Comparison of ENCODE assay signal across 17 cellular contexts in the genomic region with DNA sequence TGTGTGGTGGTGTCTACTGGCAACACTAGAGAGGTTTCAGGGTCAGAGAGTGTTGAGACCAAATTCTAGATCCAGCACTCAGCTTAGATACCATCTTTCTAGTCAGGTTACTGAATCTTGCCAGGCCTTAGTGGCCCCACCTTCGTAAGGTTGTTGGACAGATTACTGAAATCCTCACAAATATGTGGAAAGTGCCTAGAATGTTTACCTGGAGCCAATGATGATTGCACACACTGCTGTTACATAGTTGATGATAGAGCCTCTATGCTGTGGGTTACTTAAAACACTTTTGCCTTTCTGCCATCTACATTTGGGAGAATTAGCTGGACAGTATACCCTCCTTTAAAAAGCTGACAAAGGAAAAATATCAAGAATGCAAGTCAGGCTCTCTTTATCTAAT. TPM values are rescaled to one million over a fixed set of nuclear protein-coding genes. Genes with fewer than 3 reads are reported as not detected.
DNase-seq lines count a peak whose midpoint lies in the region; ATAC-seq, FAIRE-seq and TF ChIP-seq lines count a peak whose summit lies in the region.
"Had no signal": no experiment of that assay in that cellular context is flagged by ENCODE, and none has a peak within 500 bp of the region (broad histone marks: within the 10 kb centered on the region; RNA-seq: fewer than 3 reads in every experiment).

No MANE protein-coding gene starts in this region.

- BruUV-seq in K562 (replicated peaks; lab: Mats Ljungman, UMichigan), result no TSS peak

- no peak overlapping the region for H4K8ac ChIP-seq in trophoblast cell (ENCODE audit: low read depth, low read length)

- H4K20me1 ChIP-seq in K562 (replicated peaks; ENCODE audit: control insufficient read depth, insufficient read depth, low read length) (no peaks in the 10 kb centered on the region), neural progenitor cell (ENCODE audit: low read depth) (no peaks in the 10 kb centered on the region)

- no peak overlapping the region for H3K4me3 Mint-ChIP-seq in neural progenitor cell
- H3K4me3 Mint-ChIP-seq: B cell; CD4-positive, alpha-beta T cell had no signal

- TF ChIP-seq POLR2A in H54 (IDR thresholded peaks at IDR 0.05; ENCODE audit: low read depth, low read length) (no peak), K562 (conservative IDR thresholded peaks at IDR 0.05) (no peak), ovary (IDR thresholded peaks at IDR 0.05) (no peak), sigmoid colon (IDR thresholded peaks at IDR 0.05) (no peak)

- H2AK5ac ChIP-seq in trophoblast cell (ENCODE audit: low read length), result no peak overlapping the region

- H3K27ac ChIP-seq in K562 (ENCODE audit: extremely low read depth, low read depth, low read length) (no peak overlapping the region), trophoblast cell (ENCODE audit: low read depth, low read length) (no peak overlapping the region), ovary (no peak overlapping the region), sigmoid colon (no peak overlapping the region), neural progenitor cell (no peak overlapping the region)

- TF ChIP-seq CTCF in K562 (IDR thresholded peaks at IDR 0.05 in 2 of 3, conservative IDR thresholded peaks at IDR 0.05 in 1 of 3; ENCODE audit: insufficient read depth in 2 of 3, low read depth in 1 of 3, low read length in 3 of 3) (no peak), ovary (IDR thresholded peaks at IDR 0.05) (no peak), sigmoid colon (IDR thresholded peaks at IDR 0.05) (no peak), neural progenitor cell (IDR thresholded peaks at IDR 0.05) (no peak)

- H2BK5ac ChIP-seq in trophoblast cell (ENCODE audit: low read depth, low read length, poor library complexity), result no peak overlapping the region

- H3K36me3 ChIP-seq in K562 (ENCODE audit: control insufficient read depth, insufficient read depth, low read length) (no peaks in the 10 kb centered on the region), trophoblast cell (ENCODE audit: control insufficient read depth in 1 of 2, insufficient read depth in 2 of 2, low read length in 2 of 2) (no peaks in the 10 kb centered on the region), ovary (no peaks in the 10 kb centered on the region), sigmoid colon (no peaks in the 10 kb centered on the region), neural progenitor cell (no peaks in the 10 kb centered on the region)

- intact Hi-C loops in K562 (cut with micrococcal nuclease), result no loop called here
- intact Hi-C loops in ovary (cut with DNase I), result no loop called here
- intact Hi-C loops in sigmoid colon (cut with DNase I), result no loop called here

- CTCF ChIA-PET in K562 (lab: Yijun Ruan, JAX; ENCODE audit: low intra/inter-chr PET ratio), result no interaction called here

- no peak for TF ChIP-seq EP300 in K562 (IDR thresholded peaks at IDR 0.05; ENCODE audit: low read length)
- no peak for TF ChIP-seq EP300 in ovary (IDR thresholded peaks at IDR 0.05)
- TF ChIP-seq EP300 in sigmoid colon (IDR thresholded peaks at IDR 0.05), result no peak

- peaks cover 4% of the 10 kb centered on the region for H3K36me3 Mint-ChIP-seq in neural progenitor cell

- TF ChIP-seq RAD21 in K562 (CRISPR knock-in tag; conservative IDR thresholded peaks at IDR 0.05 in 1 of 2, IDR thresholded peaks at IDR 0.05 in 1 of 2), result no peak

- H3K27me3 ChIP-seq in K562 (ENCODE audit: control insufficient read depth in 2 of 2, insufficient read depth in 2 of 2, low read length in 2 of 2), result peaks cover 0 to 5% of the 10 kb centered on the region in 2 experiments; a peak in 1 of 5 replicates
- H3K27me3 ChIP-seq in trophoblast cell (ENCODE audit: insufficient read depth, low read length), result no peaks in the 10 kb centered on the region
- H3K27me3 ChIP-seq in ovary, result no peaks in the 10 kb centered on the region
- no peaks in the 10 kb centered on the region for H3K27me3 ChIP-seq in sigmoid colon
- H3K27me3 ChIP-seq in neural progenitor cell, result no peaks in the 10 kb centered on the region

- peaks cover 8% of the 10 kb centered on the region for H3F3A ChIP-seq in neural progenitor cell (ENCODE audit: low read depth)

- H2BK12ac ChIP-seq in trophoblast cell (ENCODE audit: low read length), result no peak overlapping the region

- H3K9ac ChIP-seq in K562 (ENCODE audit: insufficient read depth in 1 of 2, low read depth in 2 of 2, low read length in 2 of 2), result no peak overlapping the region
- H3K9ac ChIP-seq in trophoblast cell (ENCODE audit: low read length), result no peak overlapping the region
- H3K9ac ChIP-seq in neural progenitor cell, result no peak overlapping the region

- no peak overlapping the region for H4K91ac ChIP-seq in trophoblast cell (ENCODE audit: low read depth, low read length)

- H3K4me3 ChIP-seq in K562 (no peak overlapping the region), trophoblast cell (ENCODE audit: low read depth, low read length) (no peak overlapping the region), ovary (no peak overlapping the region), sigmoid colon (no peak overlapping the region), neural progenitor cell (no peak overlapping the region)
- H3K4me3 ChIP-seq: GM12878, HAP-1 had no signal

- peaks cover 4% of the 10 kb centered on the region for H3K4me1 Mint-ChIP-seq in neural progenitor cell
- H3K4me1 Mint-ChIP-seq: B cell had no signal

- peaks cover 3% of the 10 kb centered on the region for H3K27me3 Mint-ChIP-seq in neural progenitor cell (ENCODE audit: insufficient read depth, low read depth)

- no peak overlapping the region for H3K23ac ChIP-seq in trophoblast cell (ENCODE audit: low read length)

- WGBS in K562 (ENCODE audit: insufficient coverage, low coverage, missing lambda C conversion rate), result 0% methylated on average over 1 of the region's 1 CpG
- no CpG with 5 or more reads among the region's 1 CpG for WGBS in trophoblast cell (ENCODE audit: extremely low coverage, insufficient coverage, insufficient read length)
- 95 to 100% (median 97%) methylated on average over 1 of the region's 1 CpG for WGBS in ovary, 3 donors
- WGBS in sigmoid colon, 2 donors, result 79 to 93% methylated on average over 1 of the region's 1 CpG

- H3K14ac ChIP-seq in trophoblast cell (ENCODE audit: low read length), result no peak overlapping the region

- no peak overlapping the region for H3K27ac Mint-ChIP-seq in neural progenitor cell
- H3K27ac Mint-ChIP-seq: B cell; CD4-positive, alpha-beta T cell had no signal

- no peak overlapping the region for H2BK120ac ChIP-seq in trophoblast cell (ENCODE audit: insufficient read depth, low read length, poor library complexity)

- POLR2A ChIA-PET in K562 (lab: Yijun Ruan, JAX), result no interaction called here

- H3K4ac ChIP-seq in trophoblast cell (ENCODE audit: low read depth, low read length), result no peak overlapping the region

- FAIRE-seq in H54 (lab: Jason Lieb, UNC) (peak; percentile 50), K562 (lab: Jason Lieb, UNC) (no peak)
- FAIRE-seq: GM12878 had no signal

- H3K9me1 ChIP-seq in K562 (ENCODE audit: control insufficient read depth, insufficient read depth, low read length), result no peaks in the 10 kb centered on the region

- DNase-seq in H54 (ENCODE audit: insufficient read length, low spot score), result no peak
- DNase-seq in NCI-H69 (lab: John Stamatoyannopoulos, UW), result peak; percentile 33
- no peak for DNase-seq in K562 (ENCODE audit: extremely low read depth in 1 of 4, low spot score in 3 of 4)
- peak; percentile 38 to 90 for DNase-seq in trophoblast cell
- DNase-seq in ovary, result no peak
- DNase-seq in sigmoid colon, result no peak
- no peak for DNase-seq in neural progenitor cell (ENCODE audit: low spot score)
- DNase-seq: 8988T; C1 segment of cervical spinal cord; Calu3; CD4-positive, alpha-beta T cell; DMS 273 treated with DMSO at 0.1 percent for 48 hours; GOT3; KG1 had no signal

- H3K4me2 ChIP-seq in K562 (ENCODE audit: insufficient read depth, low read length) (no peak overlapping the region), trophoblast cell (ENCODE audit: low read length) (no peak overlapping the region), neural progenitor cell (no peak overlapping the region)

- no peaks in the 10 kb centered on the region for H3K9me3 Mint-ChIP-seq in neural progenitor cell
- H3K9me3 Mint-ChIP-seq: CD4-positive, alpha-beta T cell had no signal

- in situ Hi-C loops in K562 (cut with MboI), result no loop called here

- H3K18ac ChIP-seq in trophoblast cell (ENCODE audit: low read length), result no peak overlapping the region

- H3K9me3 ChIP-seq in K562 (replicated peaks; ENCODE audit: control insufficient read depth, insufficient read depth, low read depth, low read length) (no peaks in the 10 kb centered on the region), trophoblast cell (ENCODE audit: insufficient read depth, low read depth, low read length) (no peaks in the 10 kb centered on the region), ovary (no peaks in the 10 kb centered on the region), sigmoid colon (no peaks in the 10 kb centered on the region), neural progenitor cell (ENCODE audit: low read depth) (no peaks in the 10 kb centered on the region)
- H3K9me3 ChIP-seq: HAP-1 had no signal

- H3K79me1 ChIP-seq in trophoblast cell (ENCODE audit: low read length), result no peaks in the 10 kb centered on the region

- H3K4me1 ChIP-seq in K562 (replicated peaks in 1 of 2; ENCODE audit: control insufficient read depth in 2 of 2, insufficient read depth in 2 of 2, low read length in 2 of 2) (no peaks in the 10 kb centered on the region), trophoblast cell (ENCODE audit: control insufficient read depth in 1 of 2, insufficient read depth in 2 of 2, low read length in 2 of 2) (no peaks in the 10 kb centered on the region), ovary (ENCODE audit: insufficient read depth) (no peaks in the 10 kb centered on the region), sigmoid colon (no peaks in the 10 kb centered on the region), neural progenitor cell (peaks cover 5% of the 10 kb centered on the region)

- no peaks in the 10 kb centered on the region for H3K79me2 ChIP-seq in K562 (ENCODE audit: control insufficient read depth, insufficient read depth, low read length)
- H3K79me2 ChIP-seq in trophoblast cell (ENCODE audit: control insufficient read depth, insufficient read depth, low read length, poor library complexity), result no peaks in the 10 kb centered on the region
- H3K79me2 ChIP-seq in neural progenitor cell (ENCODE audit: low read depth), result no peaks in the 10 kb centered on the region

- H2AFZ ChIP-seq in K562 (ENCODE audit: low read depth, low read length) (no peak overlapping the region), trophoblast cell (ENCODE audit: insufficient read depth, low read length, poor library complexity) (no peak overlapping the region), neural progenitor cell (replicated peaks) (no peak overlapping the region)

- no peak for ATAC-seq in K562
- ATAC-seq: GM12878 had no signal

- H4K12ac ChIP-seq in trophoblast cell (ENCODE audit: low read depth, low read length), result no peak overlapping the region

RNA-seq across cellular contexts. Expression of gene SRGAP1, which starts 33.2 kb away (rescaled TPM):
- total RNA-seq in K562 (2011; cell fraction: chromatin; rRNA removed; ENCODE audit: low replicate concordance), result 0.12 and 1.4 TPM in 2 replicates
- not detected in 2 replicates for total RNA-seq in K562 (2011; cell fraction: nucleolus; rRNA removed)
- total RNA-seq in K562 (2011; cell fraction: nucleoplasm; rRNA removed), result under 0.01 and 0.08 TPM in 2 replicates
- total RNA-seq in K562 (2014; rRNA removed) (not detected in 2 replicates), K562 (2014; rRNA removed; fragmentation: Illumina TruSeq; extraction: Trizol) (0.03 TPM in 1 of 2 replicates, not detected in the other), K562 (2015; rRNA removed; fragmentation: Illumina TruSeq; extraction: Trizol) (not detected in 2 replicates), K562 (2021) (0.09 and 0.27 TPM in 2 replicates), ovary (10 to 100 TPM in 4 of 7 donors, 1 to 10 TPM in 3; 5.7 to 17.9 (median 12.6) TPM), sigmoid colon (10 to 100 TPM in 2 of 4 donors, 1 to 10 TPM in 2; 5.4 to 16.3 (median 10.1) TPM), neural progenitor cell (ENCODE audit: low replicate concordance) (1.5 and 3.0 TPM in 2 replicates)
- polyA plus RNA-seq in K562 (2011; rRNA removed) (0.03 and 0.13 TPM in 2 replicates), K562 (2014; fragmentation: Illumina TruSeq; extraction: Trizol) (0.04 TPM in 2 replicates), K562 (2014; fragmentation: Nextera tagmentation; extraction: Ambion mirVana) (under 1 TPM; 0.01 to 0.03 TPM), K562 (2014; rRNA removed) (0.01 TPM in 1 of 2 replicates, not detected in the other), ovary (1 to 10 TPM; 2.8 to 7.8 TPM), sigmoid colon (1 to 10 TPM; 2.4 to 4.7 (median 2.8) TPM)
- 0.03 TPM in 1 of 2 replicates, not detected in the other for polyA plus RNA-seq in K562 (2011; cell fraction: cytosol; rRNA removed)
- polyA plus RNA-seq in K562 (2011; cell fraction: nucleus; rRNA removed), result 0.04 and 0.06 TPM in 2 replicates
- 0.01 and 0.14 TPM in 2 replicates for polyA plus RNA-seq in K562 (2012)
- 0.11 and 0.12 TPM in 2 replicates for polyA minus RNA-seq in K562 (2011; rRNA and poly(A)+ RNA removed)
- polyA minus RNA-seq in K562 (2011; cell fraction: cytosol; rRNA and poly(A)+ RNA removed), result not detected in 2 replicates
- 0.78 TPM in 1 of 2 replicates, not detected in the other for polyA minus RNA-seq in K562 (2011; cell fraction: nucleus; rRNA and poly(A)+ RNA removed)
- polyA plus RNA-seq in trophoblast cell (2013), result 3.1 TPM in 2 replicates

Comparison
In these comparisons a context has a peak if more than half of its experiments do, and no peak if none do; other contexts are left out.
1. DNase-seq: peak in NCI-H69 (single experiment) and trophoblast cell (2 of 2); none in H54 (single experiment), K562 (0 of 4), ovary (0 of 5), sigmoid colon (single experiment) and neural progenitor cell (single experiment).